1 cellular context compared by ENCODE assay signal in genomic region chr9:135088348-135088978, GRCh38.
TF ChIP-seq lines count a peak whose summit lies in the region.

No MANE protein-coding gene starts in this region.

TF ChIP-seq in H1, 55 proteins besides CTCF, POLR2A, EP300 and RAD21:
- TF ChIP-seq POLR2AphosphoS5 (IDR thresholded peaks at IDR 0.05; ENCODE audit: low read depth, low read length) (no peak), SUZ12 (IDR thresholded peaks at IDR 0.05; ENCODE audit: low read length) (0 out of 2 replicates have a peak, but pooled peaks have one; percentile 31)
